Comparison of ENCODE assay signal across 8 cellular contexts in genomic region chr14:68945585-68946289, GRCh38. TPM values are rescaled to one million over a fixed set of nuclear protein-coding genes. Genes with fewer than 3 reads are reported as not detected.
A peak's percentile ranks its signal among the peaks of the same experiment; 100 is the strongest.
DNase-seq lines count a peak whose midpoint lies in the region; ATAC-seq and TF ChIP-seq lines count a peak whose summit lies in the region.

No MANE protein-coding gene starts in this region.

- peak; percentile 28 for DNase-seq in activated naive CD4-positive, alpha-beta T cell treated with anti-CD3 and anti-CD28 coated beads for 36 hours
- DNase-seq in activated naive CD4-positive, alpha-beta T cell treated with anti-CD3 and anti-CD28 coated beads, Interleukin-2, amount 10 ng/mL, durations not matched to agents 7 days and 5 days, result no peak
- DNase-seq in type B pancreatic cell (ENCODE audit: extremely low spot score, unreplicated experiment), result no peak
- DNase-seq in D341Med (ENCODE audit: low spot score), result no peak
- no peak for DNase-seq in effector memory CD4-positive, alpha-beta T cell
- DNase-seq in GM23338 (ENCODE audit: low spot score), result no peak

- intact Hi-C loops in activated naive CD4-positive, alpha-beta T cell treated with anti-CD3 and anti-CD28 coated beads for 36 hours (cut with micrococcal nuclease), result no loop called here

- no peaks in the 10 kb centered on the region for H3K9me3 ChIP-seq in mucosa of rectum (ENCODE audit: control insufficient read depth in 2 of 2, low read length in 2 of 2)
- no peaks in the 10 kb centered on the region for H3K9me3 ChIP-seq in effector memory CD4-positive, alpha-beta T cell (ENCODE audit: control insufficient read depth, low read length)

- H3K36me3 ChIP-seq in mucosa of rectum (ENCODE audit: control insufficient read depth in 2 of 2, insufficient read depth in 2 of 2, low read length in 2 of 2), result peaks cover 0 to 3% of the 10 kb centered on the region in 2 donors
- H3K36me3 ChIP-seq in effector memory CD4-positive, alpha-beta T cell (ENCODE audit: control insufficient read depth, insufficient read depth, low read length), result no peaks in the 10 kb centered on the region
- no peaks in the 10 kb centered on the region for H3K36me3 ChIP-seq in GM23338 (ENCODE audit: insufficient read depth)

- H3K27me3 Mint-ChIP-seq in activated naive CD4-positive, alpha-beta T cell treated with anti-CD3 and anti-CD28 coated beads for 36 hours (ENCODE audit: low read depth), result no peaks in the 10 kb centered on the region
- H3K27me3 Mint-ChIP-seq in activated naive CD4-positive, alpha-beta T cell treated with anti-CD3 and anti-CD28 coated beads, Interleukin-2, amount 10 ng/mL, durations not matched to agents 7 days and 5 days, result no peaks in the 10 kb centered on the region
- H3K27me3 Mint-ChIP-seq in type B pancreatic cell (no peaks in the 10 kb centered on the region), GM23338 (ENCODE audit: insufficient read depth, low read depth, poor library complexity) (peaks cover 8% of the 10 kb centered on the region)

- peak overlapping the region; percentile 51 for H3K27ac Mint-ChIP-seq in activated naive CD4-positive, alpha-beta T cell treated with anti-CD3 and anti-CD28 coated beads for 36 hours
- no peak overlapping the region for H3K27ac Mint-ChIP-seq in activated naive CD4-positive, alpha-beta T cell treated with anti-CD3 and anti-CD28 coated beads, Interleukin-2, amount 10 ng/mL, durations not matched to agents 7 days and 5 days
- H3K27ac Mint-ChIP-seq in type B pancreatic cell, result peak overlapping the region; percentile 57
- no peak overlapping the region; the same call in 1 of the 2 replicates for H3K27ac Mint-ChIP-seq in GM23338

- TF ChIP-seq CTCF in type B pancreatic cell (conservative IDR thresholded peaks at IDR 0.05) (no peak), GM23338 (conservative IDR thresholded peaks at IDR 0.05; ENCODE audit: low read depth in 2 of 2) (no peak)

- H3K79me2 ChIP-seq in GM23338 (replicated peaks; ENCODE audit: insufficient read depth), result peaks cover 100% of the 10 kb centered on the region

- no peaks in the 10 kb centered on the region for H3F3A ChIP-seq in GM23338 (replicated peaks; ENCODE audit: low read depth)

- no peak overlapping the region for H2AFZ ChIP-seq in GM23338

- peaks cover 74% of the 10 kb centered on the region for H3K4me1 Mint-ChIP-seq in activated naive CD4-positive, alpha-beta T cell treated with anti-CD3 and anti-CD28 coated beads for 36 hours (ENCODE audit: low read depth)
- peaks cover 39% of the 10 kb centered on the region for H3K4me1 Mint-ChIP-seq in activated naive CD4-positive, alpha-beta T cell treated with anti-CD3 and anti-CD28 coated beads, Interleukin-2, amount 10 ng/mL, durations not matched to agents 7 days and 5 days
- peaks cover 75% of the 10 kb centered on the region for H3K4me1 Mint-ChIP-seq in type B pancreatic cell (ENCODE audit: unreplicated experiment)
- H3K4me1 Mint-ChIP-seq in GM23338, result peaks cover 76% of the 10 kb centered on the region

- peak overlapping the region; percentile 10 for H3K27ac ChIP-seq in angular gyrus (ENCODE audit: low read depth, low read length)
- peak overlapping the region; percentile 78 for H3K27ac ChIP-seq in mucosa of rectum (ENCODE audit: low read depth in 2 of 2, low read length in 2 of 2)
- no peak overlapping the region for H3K27ac ChIP-seq in effector memory CD4-positive, alpha-beta T cell (ENCODE audit: insufficient read depth, low read length, poor library complexity, severe bottlenecking)
- H3K27ac ChIP-seq in GM23338 (ENCODE audit: low read depth), result no peak overlapping the region

- H4K20me1 ChIP-seq in GM23338 (replicated peaks; ENCODE audit: insufficient read depth), result peaks cover 61% of the 10 kb centered on the region

- ATAC-seq in GM23338, result no peak

- CTCF ChIA-PET in activated naive CD4-positive, alpha-beta T cell treated with anti-CD3 and anti-CD28 coated beads for 36 hours (lab: Charles Lee), result interaction anchor here (1.1 to 1.5 kb wide), 2 partner anchors 20 to 21 kb away, joined by 3 to 4 read pairs; no protein-coding TSS in a partner anchor
- CTCF ChIA-PET in activated naive CD4-positive, alpha-beta T cell treated with anti-CD3 and anti-CD28 coated beads, Interleukin-2, amount 10 ng/mL, durations not matched to agents 7 days and 5 days (lab: Charles Lee), result interaction anchor here (1.0 to 1.5 kb wide), 2 partner anchors 34 to 49 kb away, joined by 3 to 4 read pairs; no protein-coding TSS in a partner anchor

- H3K9me3 Mint-ChIP-seq in activated naive CD4-positive, alpha-beta T cell treated with anti-CD3 and anti-CD28 coated beads for 36 hours, result no peaks in the 10 kb centered on the region
- no peaks in the 10 kb centered on the region for H3K9me3 Mint-ChIP-seq in activated naive CD4-positive, alpha-beta T cell treated with anti-CD3 and anti-CD28 coated beads, Interleukin-2, amount 10 ng/mL, durations not matched to agents 7 days and 5 days
- no peaks in the 10 kb centered on the region for H3K9me3 Mint-ChIP-seq in type B pancreatic cell
- H3K9me3 Mint-ChIP-seq in GM23338, result no peaks in the 10 kb centered on the region

- H3K4me2 ChIP-seq in GM23338, result no peak overlapping the region

- H3K4me3 ChIP-seq in mucosa of rectum (ENCODE audit: low read length in 2 of 2) (peak overlapping the region in 1 of 2 donors; percentile 24), GM23338 (no peak overlapping the region)
- H3K4me3 ChIP-seq in effector memory CD4-positive, alpha-beta T cell (ENCODE audit: insufficient read depth, low read depth, low read length, poor library complexity, severe bottlenecking), result no peak overlapping the region

- H3K9ac ChIP-seq in mucosa of rectum (ENCODE audit: low read depth in 1 of 2, low read length in 2 of 2), result peak overlapping the region; percentile 28 to 51

- no peaks in the 10 kb centered on the region for H3K36me3 Mint-ChIP-seq in activated naive CD4-positive, alpha-beta T cell treated with anti-CD3 and anti-CD28 coated beads for 36 hours (ENCODE audit: low read depth)
- H3K36me3 Mint-ChIP-seq in activated naive CD4-positive, alpha-beta T cell treated with anti-CD3 and anti-CD28 coated beads, Interleukin-2, amount 10 ng/mL, durations not matched to agents 7 days and 5 days, result peaks cover 1% of the 10 kb centered on the region
- H3K36me3 Mint-ChIP-seq in type B pancreatic cell (peaks cover 12% of the 10 kb centered on the region), GM23338 (ENCODE audit: low read depth) (peaks cover 12% of the 10 kb centered on the region)

- H3K4me1 ChIP-seq in mucosa of rectum (ENCODE audit: control insufficient read depth in 2 of 2, insufficient read depth in 2 of 2, low read length in 2 of 2) (peaks cover 60 to 68% of the 10 kb centered on the region in 2 donors), GM23338 (ENCODE audit: insufficient read depth) (peaks cover 52% of the 10 kb centered on the region)
- no peaks in the 10 kb centered on the region for H3K4me1 ChIP-seq in effector memory CD4-positive, alpha-beta T cell (ENCODE audit: control insufficient read depth, insufficient read depth, low read length, poor library complexity, severe bottlenecking)

- no peaks in the 10 kb centered on the region for H3K9me2 ChIP-seq in GM23338 (ENCODE audit: insufficient read depth)

- H3K4me3 Mint-ChIP-seq in activated naive CD4-positive, alpha-beta T cell treated with anti-CD3 and anti-CD28 coated beads for 36 hours, result no peak overlapping the region
- no peak overlapping the region for H3K4me3 Mint-ChIP-seq in activated naive CD4-positive, alpha-beta T cell treated with anti-CD3 and anti-CD28 coated beads, Interleukin-2, amount 10 ng/mL, durations not matched to agents 7 days and 5 days
- H3K4me3 Mint-ChIP-seq in type B pancreatic cell (peak overlapping the region; percentile 1), GM23338 (no peak overlapping the region; the same call in 2 of the 3 replicates)

- H3K27me3 ChIP-seq in mucosa of rectum (ENCODE audit: control insufficient read depth in 2 of 2, insufficient read depth in 2 of 2, low read length in 2 of 2), result no peaks in the 10 kb centered on the region
- no peaks in the 10 kb centered on the region for H3K27me3 ChIP-seq in effector memory CD4-positive, alpha-beta T cell (replicated peaks; ENCODE audit: control insufficient read depth, insufficient read depth, low read length, poor library complexity, severe bottlenecking)
- H3K27me3 ChIP-seq in GM23338 (ENCODE audit: insufficient read depth), result no peaks in the 10 kb centered on the region

RNA-seq across cellular contexts. Expression of gene ACTN1, which starts 33.4 kb away (rescaled TPM):
- 10 to 100 TPM; 79.7 to 80.6 TPM for total RNA-seq in activated naive CD4-positive, alpha-beta T cell treated with anti-CD3 and anti-CD28 coated beads for 36 hours
- total RNA-seq in type B pancreatic cell (ENCODE audit: low replicate concordance), result 128 and 176 TPM in 2 replicates
- 257 and 280 TPM in 2 replicates for total RNA-seq in GM23338 (2014; rRNA removed; shearing (Covaris generic))
- polyA plus RNA-seq in GM23338 (2016; fragmentation: Nextera tagmentation; extraction: Ambion mirVana), result 121 and 129 TPM in 2 replicates

Comparison
In these comparisons a context has a peak if more than half of its experiments do, and no peak if none do; other contexts are left out.
1. H3K27ac Mint-ChIP-seq: peak in activated naive CD4-positive, alpha-beta T cell treated with anti-CD3 and anti-CD28 coated beads for 36 hours (single experiment) and type B pancreatic cell (single experiment); none in activated naive CD4-positive, alpha-beta T cell treated with anti-CD3 and anti-CD28 coated beads, Interleukin-2, amount 10 ng/mL, durations not matched to agents 7 days and 5 days (single experiment) and GM23338 (single experiment).
2. H3K27ac ChIP-seq: peak in angular gyrus (single experiment) and mucosa of rectum (2 of 2); none in effector memory CD4-positive, alpha-beta T cell (single experiment) and GM23338 (single experiment).